Comparison of ENCODE assay signal across 1 cellular context in the genomic region with DNA sequence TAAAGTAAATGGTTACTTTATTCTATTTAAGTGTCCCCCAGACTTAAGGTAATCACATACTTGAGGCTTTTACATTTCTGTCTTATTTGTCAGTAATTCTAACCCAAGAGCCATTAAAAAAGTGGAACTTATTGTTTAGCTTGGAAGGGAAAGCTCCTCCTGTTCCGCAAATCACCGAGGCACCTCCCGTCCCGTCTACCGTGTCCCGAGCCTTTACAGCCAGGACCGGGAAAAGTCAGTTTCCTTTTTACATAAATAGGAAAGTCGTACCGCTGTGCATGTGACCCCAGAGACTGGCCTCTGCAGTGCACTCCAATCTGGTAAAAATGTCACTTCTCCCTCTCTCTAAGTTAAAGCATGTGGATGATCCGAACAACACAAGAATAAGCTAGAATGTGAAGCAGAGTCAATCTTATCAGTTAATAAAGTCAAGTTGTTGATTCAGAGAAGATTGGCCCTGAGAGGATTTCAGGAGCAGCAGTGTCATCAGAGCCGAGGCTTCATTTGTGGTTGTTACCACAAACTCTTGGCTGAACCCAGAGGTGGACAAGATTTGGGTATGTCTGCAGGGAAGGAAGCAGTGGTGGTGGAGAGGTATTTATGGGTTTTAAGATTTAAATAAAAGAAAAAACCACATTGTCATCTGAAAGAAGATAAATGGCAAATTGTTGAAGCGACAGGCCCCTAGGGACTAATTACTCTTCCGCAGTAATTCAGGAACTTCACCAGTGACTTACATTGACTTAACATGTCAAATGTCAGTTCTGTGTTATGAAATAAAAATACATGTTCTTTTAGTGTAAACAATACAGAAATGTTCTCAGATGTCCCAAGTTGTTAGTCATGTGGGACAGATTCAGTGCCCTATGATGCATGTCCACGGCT.
TF ChIP-seq lines count a peak whose summit lies in the region.

No MANE protein-coding gene starts in this region.

TF ChIP-seq in GM12878, 131 proteins besides CTCF, POLR2A, EP300 and RAD21 (continued from another document):
- TF ChIP-seq TAF1 (IDR thresholded peaks at IDR 0.05; ENCODE audit: borderline replicate concordance, low read depth, low read length) (no peak), SUZ12 (IDR thresholded peaks at IDR 0.05; ENCODE audit: unreplicated experiment) (no peak), ESRRA (IDR thresholded peaks at IDR 0.05; ENCODE audit: low read length) (no peak), TCF7 (IDR thresholded peaks at IDR 0.05; ENCODE audit: borderline replicate concordance) (no peak), SPI1 (IDR thresholded peaks at IDR 0.05; ENCODE audit: borderline replicate concordance, insufficient read depth, low read depth, low read length) (no peak), SUPT20H (IDR thresholded peaks at IDR 0.05; ENCODE audit: borderline replicate concordance, control insufficient read depth, low read depth, low read length) (no peak), CREB1 (IDR thresholded peaks at IDR 0.05; ENCODE audit: low read depth) (no peak), BACH1 (IDR thresholded peaks at IDR 0.05; ENCODE audit: borderline replicate concordance) (0 out of 2 replicates have a peak, but pooled peaks have one; percentile 39), NR2C2 (IDR thresholded peaks at IDR 0.05; ENCODE audit: borderline replicate concordance, control insufficient read depth, insufficient read length, low read depth) (no peak), ZZZ3 (IDR thresholded peaks at IDR 0.05; ENCODE audit: control insufficient read depth, insufficient read length, low read depth) (no peak), ZNF217 (IDR thresholded peaks at IDR 0.05) (peak; percentile 96), NFXL1 (IDR thresholded peaks at IDR 0.05; ENCODE audit: borderline replicate concordance) (no peak), WRNIP1 (IDR thresholded peaks at IDR 0.05; ENCODE audit: borderline replicate concordance, low read depth, low read length) (no peak), CHD1 (IDR thresholded peaks at IDR 0.05; ENCODE audit: low read depth, low read length) (no peak), ETV6 (conservative IDR thresholded peaks at IDR 0.05 in 1 of 2, IDR thresholded peaks at IDR 0.05 in 1 of 2; ENCODE audit: borderline replicate concordance in 1 of 2, low read depth in 1 of 2) (no peak)
- TF ChIP-seq, protein P1, sequence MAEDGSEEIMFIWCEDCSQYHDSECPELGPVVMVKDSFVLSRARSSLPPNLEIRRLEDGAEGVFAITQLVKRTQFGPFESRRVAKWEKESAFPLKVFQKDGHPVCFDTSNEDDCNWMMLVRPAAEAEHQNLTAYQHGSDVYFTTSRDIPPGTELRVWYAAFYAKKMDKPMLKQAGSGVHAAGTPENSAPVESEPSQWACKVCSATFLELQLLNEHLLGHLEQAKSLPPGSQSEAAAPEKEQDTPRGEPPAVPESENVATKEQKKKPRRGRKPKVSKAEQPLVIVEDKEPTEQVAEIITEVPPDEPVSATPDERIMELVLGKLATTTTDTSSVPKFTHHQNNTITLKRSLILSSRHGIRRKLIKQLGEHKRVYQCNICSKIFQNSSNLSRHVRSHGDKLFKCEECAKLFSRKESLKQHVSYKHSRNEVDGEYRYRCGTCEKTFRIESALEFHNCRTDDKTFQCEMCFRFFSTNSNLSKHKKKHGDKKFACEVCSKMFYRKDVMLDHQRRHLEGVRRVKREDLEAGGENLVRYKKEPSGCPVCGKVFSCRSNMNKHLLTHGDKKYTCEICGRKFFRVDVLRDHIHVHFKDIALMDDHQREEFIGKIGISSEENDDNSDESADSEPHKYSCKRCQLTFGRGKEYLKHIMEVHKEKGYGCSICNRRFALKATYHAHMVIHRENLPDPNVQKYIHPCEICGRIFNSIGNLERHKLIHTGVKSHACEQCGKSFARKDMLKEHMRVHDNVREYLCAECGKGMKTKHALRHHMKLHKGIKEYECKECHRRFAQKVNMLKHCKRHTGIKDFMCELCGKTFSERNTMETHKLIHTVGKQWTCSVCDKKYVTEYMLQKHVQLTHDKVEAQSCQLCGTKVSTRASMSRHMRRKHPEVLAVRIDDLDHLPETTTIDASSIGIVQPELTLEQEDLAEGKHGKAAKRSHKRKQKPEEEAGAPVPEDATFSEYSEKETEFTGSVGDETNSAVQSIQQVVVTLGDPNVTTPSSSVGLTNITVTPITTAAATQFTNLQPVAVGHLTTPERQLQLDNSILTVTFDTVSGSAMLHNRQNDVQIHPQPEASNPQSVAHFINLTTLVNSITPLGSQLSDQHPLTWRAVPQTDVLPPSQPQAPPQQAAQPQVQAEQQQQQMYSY (CRISPR knock-in tag; IDR thresholded peaks at IDR 0.05): no peak
- TF ChIP-seq, protein P2, sequence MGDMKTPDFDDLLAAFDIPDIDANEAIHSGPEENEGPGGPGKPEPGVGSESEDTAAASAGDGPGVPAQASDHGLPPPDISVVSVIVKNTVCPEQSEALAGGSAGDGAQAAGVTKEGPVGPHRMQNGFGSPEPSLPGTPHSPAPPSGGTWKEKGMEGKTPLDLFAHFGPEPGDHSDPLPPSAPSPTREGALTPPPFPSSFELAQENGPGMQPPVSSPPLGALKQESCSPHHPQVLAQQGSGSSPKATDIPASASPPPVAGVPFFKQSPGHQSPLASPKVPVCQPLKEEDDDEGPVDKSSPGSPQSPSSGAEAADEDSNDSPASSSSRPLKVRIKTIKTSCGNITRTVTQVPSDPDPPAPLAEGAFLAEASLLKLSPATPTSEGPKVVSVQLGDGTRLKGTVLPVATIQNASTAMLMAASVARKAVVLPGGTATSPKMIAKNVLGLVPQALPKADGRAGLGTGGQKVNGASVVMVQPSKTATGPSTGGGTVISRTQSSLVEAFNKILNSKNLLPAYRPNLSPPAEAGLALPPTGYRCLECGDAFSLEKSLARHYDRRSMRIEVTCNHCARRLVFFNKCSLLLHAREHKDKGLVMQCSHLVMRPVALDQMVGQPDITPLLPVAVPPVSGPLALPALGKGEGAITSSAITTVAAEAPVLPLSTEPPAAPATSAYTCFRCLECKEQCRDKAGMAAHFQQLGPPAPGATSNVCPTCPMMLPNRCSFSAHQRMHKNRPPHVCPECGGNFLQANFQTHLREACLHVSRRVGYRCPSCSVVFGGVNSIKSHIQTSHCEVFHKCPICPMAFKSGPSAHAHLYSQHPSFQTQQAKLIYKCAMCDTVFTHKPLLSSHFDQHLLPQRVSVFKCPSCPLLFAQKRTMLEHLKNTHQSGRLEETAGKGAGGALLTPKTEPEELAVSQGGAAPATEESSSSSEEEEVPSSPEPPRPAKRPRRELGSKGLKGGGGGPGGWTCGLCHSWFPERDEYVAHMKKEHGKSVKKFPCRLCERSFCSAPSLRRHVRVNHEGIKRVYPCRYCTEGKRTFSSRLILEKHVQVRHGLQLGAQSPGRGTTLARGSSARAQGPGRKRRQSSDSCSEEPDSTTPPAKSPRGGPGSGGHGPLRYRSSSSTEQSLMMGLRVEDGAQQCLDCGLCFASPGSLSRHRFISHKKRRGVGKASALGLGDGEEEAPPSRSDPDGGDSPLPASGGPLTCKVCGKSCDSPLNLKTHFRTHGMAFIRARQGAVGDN (IDR thresholded peaks at IDR 0.05): no peak
- TF ChIP-seq, protein P3, sequence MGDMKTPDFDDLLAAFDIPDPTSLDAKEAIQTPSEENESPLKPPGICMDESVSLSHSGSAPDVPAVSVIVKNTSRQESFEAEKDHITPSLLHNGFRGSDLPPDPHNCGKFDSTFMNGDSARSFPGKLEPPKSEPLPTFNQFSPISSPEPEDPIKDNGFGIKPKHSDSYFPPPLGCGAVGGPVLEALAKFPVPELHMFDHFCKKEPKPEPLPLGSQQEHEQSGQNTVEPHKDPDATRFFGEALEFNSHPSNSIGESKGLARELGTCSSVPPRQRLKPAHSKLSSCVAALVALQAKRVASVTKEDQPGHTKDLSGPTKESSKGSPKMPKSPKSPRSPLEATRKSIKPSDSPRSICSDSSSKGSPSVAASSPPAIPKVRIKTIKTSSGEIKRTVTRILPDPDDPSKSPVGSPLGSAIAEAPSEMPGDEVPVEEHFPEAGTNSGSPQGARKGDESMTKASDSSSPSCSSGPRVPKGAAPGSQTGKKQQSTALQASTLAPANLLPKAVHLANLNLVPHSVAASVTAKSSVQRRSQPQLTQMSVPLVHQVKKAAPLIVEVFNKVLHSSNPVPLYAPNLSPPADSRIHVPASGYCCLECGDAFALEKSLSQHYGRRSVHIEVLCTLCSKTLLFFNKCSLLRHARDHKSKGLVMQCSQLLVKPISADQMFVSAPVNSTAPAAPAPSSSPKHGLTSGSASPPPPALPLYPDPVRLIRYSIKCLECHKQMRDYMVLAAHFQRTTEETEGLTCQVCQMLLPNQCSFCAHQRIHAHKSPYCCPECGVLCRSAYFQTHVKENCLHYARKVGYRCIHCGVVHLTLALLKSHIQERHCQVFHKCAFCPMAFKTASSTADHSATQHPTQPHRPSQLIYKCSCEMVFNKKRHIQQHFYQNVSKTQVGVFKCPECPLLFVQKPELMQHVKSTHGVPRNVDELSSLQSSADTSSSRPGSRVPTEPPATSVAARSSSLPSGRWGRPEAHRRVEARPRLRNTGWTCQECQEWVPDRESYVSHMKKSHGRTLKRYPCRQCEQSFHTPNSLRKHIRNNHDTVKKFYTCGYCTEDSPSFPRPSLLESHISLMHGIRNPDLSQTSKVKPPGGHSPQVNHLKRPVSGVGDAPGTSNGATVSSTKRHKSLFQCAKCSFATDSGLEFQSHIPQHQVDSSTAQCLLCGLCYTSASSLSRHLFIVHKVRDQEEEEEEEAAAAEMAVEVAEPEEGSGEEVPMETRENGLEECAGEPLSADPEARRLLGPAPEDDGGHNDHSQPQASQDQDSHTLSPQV (IDR thresholded peaks at IDR 0.05): no peak
